ENCODE assay signal across 1 cellular context in the genomic region with DNA sequence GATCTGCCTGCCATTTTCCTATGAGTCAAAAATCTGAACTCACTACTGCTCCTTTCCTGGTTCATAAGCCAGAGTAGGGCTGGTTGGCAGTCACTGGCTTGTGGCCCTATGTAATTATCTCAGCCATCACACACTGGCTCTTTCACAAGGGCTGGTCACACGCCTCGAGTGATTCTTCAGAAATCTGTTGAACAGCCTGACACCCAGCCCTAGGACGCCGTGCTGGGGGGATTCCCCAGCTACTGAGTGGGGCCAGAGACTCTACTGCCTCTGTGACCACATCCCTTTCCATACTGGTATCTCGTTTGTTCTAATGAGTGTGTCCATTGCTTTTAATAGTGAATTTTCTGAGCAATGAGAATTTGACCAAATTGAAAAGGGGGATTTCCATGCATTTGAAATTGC.
TF ChIP-seq lines count a peak whose summit lies in the region.

No MANE protein-coding gene starts in this region.

TF ChIP-seq in GM23338, 12 proteins besides CTCF, POLR2A, EP300 and RAD21 (continued from another document):
- TF ChIP-seq ZNF114 (CRISPR knock-in tag; IDR thresholded peaks at IDR 0.05), result no peak
TF ChIP-seq in GM23338: peak in this region for 0.
